24 cellular contexts compared by ENCODE assay signal in genomic region chr9:135249191-135249590, GRCh38.
"Had no signal": no experiment of that assay in that cellular context is flagged by ENCODE, and none has a peak within 500 bp of the region (broad histone marks: within the 10 kb centered on the region; RNA-seq: fewer than 3 reads in every experiment).

No MANE protein-coding gene starts in this region.

- H3K27me3 ChIP-seq: colonic mucosa, neural progenitor cell, thyroid gland had no signal

- H2AFZ ChIP-seq: hepatocyte, neural progenitor cell, parathyroid adenoma had no signal

- H3K9me3 Mint-ChIP-seq: endodermal cell; natural killer cell treated with Interleukin-12 subunit alpha and Interleukin-12 subunit beta and Interleukin-15 and Interleukin-18, amount 100 ng/mL, for 72 hours; neural progenitor cell; stimulated activated effector memory CD8-positive, alpha-beta T cell treated with anti-CD3 and anti-CD28 coated beads, Interleukin-12 subunit alpha, Interleukin-12 subunit beta, amount 100 ng/mL, for 72 hours; type B pancreatic cell had no signal

- ATAC-seq: foreskin keratinocyte; left lobe of liver; natural killer cell treated with Interleukin-12 subunit alpha and Interleukin-12 subunit beta and Interleukin-15 and Interleukin-18, amount 100 ng/mL, for 72 hours; stimulated activated effector memory CD8-positive, alpha-beta T cell treated with anti-CD3 and anti-CD28 coated beads, Interleukin-12 subunit alpha, Interleukin-12 subunit beta, amount 100 ng/mL, for 72 hours; stimulated activated naive CD8-positive, alpha-beta T cell treated with anti-CD3 and anti-CD28 coated beads, Interleukin-15, Interleukin-2, amounts not matched to agents 100 U/mL and 50 U/mL, for 24 hours had no signal

- H3K36me3 Mint-ChIP-seq: natural killer cell treated with Interleukin-12 subunit alpha and Interleukin-12 subunit beta and Interleukin-15 and Interleukin-18, amount 100 ng/mL, for 72 hours; neural progenitor cell; stimulated activated effector memory CD8-positive, alpha-beta T cell treated with anti-CD3 and anti-CD28 coated beads, Interleukin-12 subunit alpha, Interleukin-12 subunit beta, amount 100 ng/mL, for 72 hours; type B pancreatic cell had no signal

- H3K4me3 Mint-ChIP-seq: endodermal cell; natural killer cell treated with Interleukin-12 subunit alpha and Interleukin-12 subunit beta and Interleukin-15 and Interleukin-18, amount 100 ng/mL, for 72 hours; neural progenitor cell; stimulated activated effector memory CD8-positive, alpha-beta T cell treated with anti-CD3 and anti-CD28 coated beads, Interleukin-12 subunit alpha, Interleukin-12 subunit beta, amount 100 ng/mL, for 72 hours; type B pancreatic cell had no signal

- H3K9me3 ChIP-seq: colonic mucosa, suprapubic skin, thyroid gland had no signal

- H3K27ac ChIP-seq: colonic mucosa, foreskin keratinocyte, hepatocyte, neural progenitor cell, parathyroid adenoma, suprapubic skin, thyroid gland had no signal

- H3K9ac ChIP-seq: neural progenitor cell, parathyroid adenoma had no signal

- H3K4me2 ChIP-seq: hepatocyte, neural progenitor cell, smooth muscle cell had no signal

- DNase-seq: cerebellar nuclear complex; colonic mucosa; dermis blood vessel endothelial cell; endodermal cell; erythroblast; foreskin keratinocyte; kidney glomerular epithelial cell; mesenchymal stem cell; midbrain; occipital lobe; stimulated activated CD4-positive, alpha-beta T cell treated with anti-CD3 and anti-CD28 coated beads, Interleukin-4, amount 100 ng/mL, for 1 hour; stimulated activated CD8-positive, alpha-beta memory T cell treated with anti-CD3 and anti-CD28 coated beads, Interleukin-4, amount 100 ng/mL, for 48 hours; stimulated activated naive CD8-positive, alpha-beta T cell treated with anti-CD3 and anti-CD28 coated beads, Interleukin-15, Interleukin-2, amounts not matched to agents 100 U/mL and 50 U/mL, for 24 hours; thyroid gland had no signal

- H3K4me3 ChIP-seq: colonic mucosa, hepatocyte, lung, neural progenitor cell, smooth muscle cell, suprapubic skin, thyroid gland had no signal

- H3K27ac Mint-ChIP-seq: endodermal cell; natural killer cell treated with Interleukin-12 subunit alpha and Interleukin-12 subunit beta and Interleukin-15 and Interleukin-18, amount 100 ng/mL, for 72 hours; neural progenitor cell; stimulated activated effector memory CD8-positive, alpha-beta T cell treated with anti-CD3 and anti-CD28 coated beads, Interleukin-12 subunit alpha, Interleukin-12 subunit beta, amount 100 ng/mL, for 72 hours; type B pancreatic cell had no signal

- H3K4me1 ChIP-seq: colonic mucosa, foreskin keratinocyte, parathyroid adenoma, thyroid gland had no signal

- H3K36me3 ChIP-seq: colonic mucosa, neural progenitor cell, suprapubic skin, thyroid gland had no signal

- H3K4me1 Mint-ChIP-seq: endodermal cell; stimulated activated effector memory CD8-positive, alpha-beta T cell treated with anti-CD3 and anti-CD28 coated beads, Interleukin-12 subunit alpha, Interleukin-12 subunit beta, amount 100 ng/mL, for 72 hours had no signal
